Comparison of ENCODE assay signal across 11 cellular contexts in genomic region chr7:18552311-18552916, GRCh38. TPM values are rescaled to one million over a fixed set of nuclear protein-coding genes. Genes with fewer than 3 reads are reported as not detected.
DNase-seq lines count a peak whose midpoint lies in the region; ATAC-seq and TF ChIP-seq lines count a peak whose summit lies in the region.
"Had no signal": no experiment of that assay in that cellular context is flagged by ENCODE, and none has a peak within 500 bp of the region (broad histone marks: within the 10 kb centered on the region; RNA-seq: fewer than 3 reads in every experiment).

No MANE protein-coding gene starts in this region.

- no peaks in the 10 kb centered on the region for H3K27me3 ChIP-seq in ascending aorta
- no peaks in the 10 kb centered on the region for H3K27me3 ChIP-seq in osteoblast (ENCODE audit: insufficient read depth, low read length)
- no peaks in the 10 kb centered on the region for H3K27me3 ChIP-seq in CD8-positive, alpha-beta memory T cell (ENCODE audit: insufficient read depth, low read length, poor library complexity, severe bottlenecking)

- H3K27ac Mint-ChIP-seq in CD8-positive, alpha-beta memory T cell: no peak overlapping the region
- H3K27ac Mint-ChIP-seq: activated CD4-positive, alpha-beta T cell treated with anti-CD3 and anti-CD28 coated beads for 36 hours; activated naive CD4-positive, alpha-beta T cell treated with anti-CD3 and anti-CD28 coated beads for 36 hours had no signal

- CTCF ChIA-PET in CD8-positive, alpha-beta memory T cell (lab: Charles Lee): no interaction called here

- H3K36me3 Mint-ChIP-seq in CD8-positive, alpha-beta memory T cell: no peaks in the 10 kb centered on the region

- H3K4me2 ChIP-seq in osteoblast (ENCODE audit: insufficient read depth, low read length): peak overlapping the region; percentile 22

- no peak overlapping the region for H3K4me3 Mint-ChIP-seq in CD8-positive, alpha-beta memory T cell
- H3K4me3 Mint-ChIP-seq: activated CD4-positive, alpha-beta T cell treated with anti-CD3 and anti-CD28 coated beads for 36 hours; activated naive CD4-positive, alpha-beta T cell treated with anti-CD3 and anti-CD28 coated beads for 36 hours had no signal

- peak; percentile 21 for ATAC-seq in GM19035 (IDR thresholded peaks at IDR 0.05; ENCODE audit: unreplicated experiment)
- no peak for ATAC-seq in GM18907 (IDR thresholded peaks at IDR 0.05; ENCODE audit: unreplicated experiment)
- ATAC-seq: activated CD4-positive, alpha-beta T cell treated with anti-CD3 and anti-CD28 coated beads for 36 hours had no signal

- peak overlapping the region; percentile 47 to 64 for H3K27ac ChIP-seq in ascending aorta
- no peak overlapping the region for H3K27ac ChIP-seq in osteoblast (ENCODE audit: low read depth, low read length)
- H3K27ac ChIP-seq in CD8-positive, alpha-beta memory T cell (ENCODE audit: low read depth, low read length): no peak overlapping the region

- H3K79me2 ChIP-seq in osteoblast (ENCODE audit: insufficient read depth, low read length): peaks cover 2% of the 10 kb centered on the region

- no peaks in the 10 kb centered on the region for H3K4me1 Mint-ChIP-seq in CD8-positive, alpha-beta memory T cell
- H3K4me1 Mint-ChIP-seq: activated CD4-positive, alpha-beta T cell treated with anti-CD3 and anti-CD28 coated beads for 36 hours had no signal

- TF ChIP-seq POLR2A in NB4 (IDR thresholded peaks at IDR 0.05; ENCODE audit: extremely low read depth, insufficient read length): no peak

- H4K20me1 ChIP-seq in osteoblast (ENCODE audit: insufficient read depth, low read length): no peaks in the 10 kb centered on the region

- H3K4me1 ChIP-seq in ascending aorta: peaks cover 0 to 41% of the 10 kb centered on the region in 2 donors
- peaks cover 23% of the 10 kb centered on the region for H3K4me1 ChIP-seq in osteoblast (ENCODE audit: insufficient read depth, low read length)
- H3K4me1 ChIP-seq in CD8-positive, alpha-beta memory T cell (ENCODE audit: insufficient read depth, low read length): no peaks in the 10 kb centered on the region

- intact Hi-C loops in ascending aorta (cut with DNase I): no loop called here

- POLR2A ChIA-PET in CD8-positive, alpha-beta memory T cell (lab: Charles Lee): no interaction called here

- no peaks in the 10 kb centered on the region for H3K36me3 ChIP-seq in ascending aorta
- no peaks in the 10 kb centered on the region for H3K36me3 ChIP-seq in osteoblast (ENCODE audit: insufficient read depth, low read length)
- no peaks in the 10 kb centered on the region for H3K36me3 ChIP-seq in CD8-positive, alpha-beta memory T cell (ENCODE audit: insufficient read depth, low read length)

- H2AFZ ChIP-seq in osteoblast (ENCODE audit: low read length): no peak overlapping the region

- H3K9me3 Mint-ChIP-seq in CD8-positive, alpha-beta memory T cell: no peaks in the 10 kb centered on the region
- H3K9me3 Mint-ChIP-seq: activated naive CD4-positive, alpha-beta T cell treated with anti-CD3 and anti-CD28 coated beads for 36 hours had no signal

- TF ChIP-seq CTCF in NB4 (IDR thresholded peaks at IDR 0.05; ENCODE audit: low read depth, low read length): no peak
- TF ChIP-seq CTCF in ascending aorta (IDR thresholded peaks at IDR 0.05): no peak
- TF ChIP-seq CTCF in osteoblast (IDR thresholded peaks at IDR 0.05; ENCODE audit: extremely low read depth, low read depth, low read length): no peak

- H3K27me3 Mint-ChIP-seq in CD8-positive, alpha-beta memory T cell: peaks cover 0 to 1% of the 10 kb centered on the region in 2 donors
- H3K27me3 Mint-ChIP-seq: activated CD4-positive, alpha-beta T cell treated with anti-CD3 and anti-CD28 coated beads for 36 hours had no signal

- DNase-seq in NB4 (ENCODE audit: low read depth) (peak; percentile 50), ascending aorta (ENCODE audit: low spot score in 2 of 2) (no peak), osteoblast (ENCODE audit: insufficient read length, low spot score, missing footprints) (peak; percentile 53)
- DNase-seq in CD8-positive, alpha-beta memory T cell: no peak
- DNase-seq in activated T-cell treated with anti-CD3 and anti-CD28 coated beads, Interleukin-2, amount 50 U/mL, for 1 hour: no peak
- DNase-seq: activated CD4-positive, alpha-beta T cell treated with anti-CD3 and anti-CD28 coated beads for 36 hours; activated naive CD4-positive, alpha-beta T cell treated with anti-CD3 and anti-CD28 coated beads for 36 hours; effector CD4-positive, alpha-beta T cell; RPMI8226 had no signal

- H3K9me3 ChIP-seq in ascending aorta (no peaks in the 10 kb centered on the region), osteoblast (ENCODE audit: low read depth, low read length) (no peaks in the 10 kb centered on the region)
- no peaks in the 10 kb centered on the region for H3K9me3 ChIP-seq in CD8-positive, alpha-beta memory T cell (ENCODE audit: low read length)

- H3K4me3 ChIP-seq in NB4 (ENCODE audit: low read depth, low read length) (no peak overlapping the region), ascending aorta (peak overlapping the region in 1 of 2 donors; percentile 7), osteoblast (ENCODE audit: insufficient read depth, low read length) (no peak overlapping the region)
- H3K4me3 ChIP-seq in CD8-positive, alpha-beta memory T cell (ENCODE audit: low read length): no peak overlapping the region

RNA-seq across cellular contexts. Expression of gene HDAC9, which starts 56.9 kb away (rescaled TPM):
- total RNA-seq in ascending aorta (33.4 TPM), osteoblast (11.2 and 21.7 TPM in 2 replicates)
- 1 to 10 TPM; 2.5 to 3.2 TPM for total RNA-seq in CD8-positive, alpha-beta memory T cell
- 5.0 TPM for polyA plus RNA-seq in CD8-positive, alpha-beta memory T cell
- total RNA-seq: activated naive CD4-positive, alpha-beta T cell treated with anti-CD3 and anti-CD28 coated beads for 36 hours had no signal

Comparison
In these comparisons a context has a peak if more than half of its experiments do, and no peak if none do; other contexts are left out.
1. DNase-seq: peak in NB4 (single experiment) and osteoblast (single experiment); none in ascending aorta (0 of 2), CD8-positive, alpha-beta memory T cell (0 of 5) and activated T-cell treated with anti-CD3 and anti-CD28 coated beads, Interleukin-2, amount 50 U/mL, for 1 hour (single experiment).
2. H3K27ac ChIP-seq: peak in ascending aorta (2 of 2); none in osteoblast (single experiment) and CD8-positive, alpha-beta memory T cell (single experiment).